ENCODE assay signal across 8 cellular contexts in the genomic region with DNA sequence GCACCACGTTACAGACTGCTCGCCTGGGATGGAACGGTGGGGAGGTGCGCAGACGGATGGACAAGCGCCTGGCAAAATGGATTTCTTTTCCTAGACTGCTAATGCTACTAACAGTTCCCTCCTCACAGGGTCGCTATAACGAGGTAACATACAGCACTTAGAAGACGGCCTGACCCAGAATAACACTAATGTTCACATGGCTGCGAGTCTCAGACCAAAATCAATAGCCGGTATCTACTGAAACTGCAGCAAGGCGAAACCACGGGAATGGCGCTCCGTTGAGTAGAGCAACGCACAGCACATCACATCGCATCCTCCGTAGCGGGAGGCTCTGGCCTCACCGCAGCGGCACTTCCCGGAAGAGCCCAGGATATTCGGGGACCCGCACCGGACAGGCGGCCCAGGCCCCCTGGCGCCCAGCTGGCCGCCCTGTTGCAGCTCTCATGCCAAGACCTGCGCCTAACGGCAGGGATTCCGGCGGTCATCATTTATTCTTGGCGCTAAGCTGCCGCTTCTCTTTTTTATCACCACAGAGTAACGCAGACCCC. TPM values are rescaled to one million over a fixed set of nuclear protein-coding genes. Genes with fewer than 3 reads are reported as not detected.
DNase-seq lines count a peak whose midpoint lies in the region; ATAC-seq and TF ChIP-seq lines count a peak whose summit lies in the region.

No MANE protein-coding gene starts in this region.

- POLR2A ChIA-PET in HEK293T (lab: Yijun Ruan, JAX) = no interaction called here

- peak overlapping the region; percentile 83 to 91 for H3K4me3 Mint-ChIP-seq in activated T-cell treated with anti-CD3 and anti-CD28 coated beads, Interleukin-2, amount 50 U/mL, for 72 hours
- peak overlapping the region; percentile 57 for H3K4me3 Mint-ChIP-seq in neural progenitor cell

- peak overlapping the region; percentile 61 for H3K27ac Mint-ChIP-seq in activated T-cell treated with anti-CD3 and anti-CD28 coated beads, Interleukin-2, amount 50 U/mL, for 72 hours
- no peak overlapping the region for H3K27ac Mint-ChIP-seq in neural progenitor cell

- no peaks in the 10 kb centered on the region for H3K9me3 ChIP-seq in neural progenitor cell (ENCODE audit: low read depth)

- no peaks in the 10 kb centered on the region for H3K36me3 ChIP-seq in neural progenitor cell

- peak; percentile 52 for DNase-seq in AG08395 (ENCODE audit: low spot score)
- peak; percentile 80 for DNase-seq in NCI-H2227 (lab: John Stamatoyannopoulos, UW; ENCODE audit: unreplicated experiment)
- peak; percentile 28 to 44 for DNase-seq in activated T-cell treated with anti-CD3 and anti-CD28 coated beads, Interleukin-2, amount 50 U/mL, for 72 hours
- DNase-seq in fibroblast of pulmonary artery (ENCODE audit: low read depth) = peak; percentile 57
- DNase-seq in neural progenitor cell (ENCODE audit: low spot score) = no peak
- DNase-seq in HEK293T (ENCODE audit: extremely low spot score) = no peak

- no peaks in the 10 kb centered on the region for H3K27me3 ChIP-seq in neural progenitor cell

- no peak overlapping the region for H3K27ac ChIP-seq in neural progenitor cell

- H3K27me3 Mint-ChIP-seq in activated T-cell treated with anti-CD3 and anti-CD28 coated beads, Interleukin-2, amount 50 U/mL, for 72 hours (ENCODE audit: low read depth) = no peaks in the 10 kb centered on the region
- H3K27me3 Mint-ChIP-seq in neural progenitor cell (ENCODE audit: insufficient read depth, low read depth) = no peaks in the 10 kb centered on the region

- peaks cover 53% of the 10 kb centered on the region for H3K4me1 Mint-ChIP-seq in activated T-cell treated with anti-CD3 and anti-CD28 coated beads, Interleukin-2, amount 50 U/mL, for 72 hours (ENCODE audit: low read depth)
- H3K4me1 Mint-ChIP-seq in neural progenitor cell = no peaks in the 10 kb centered on the region

- no peaks in the 10 kb centered on the region for H3K79me2 ChIP-seq in neural progenitor cell (ENCODE audit: low read depth)

- H3K9ac ChIP-seq in neural progenitor cell = no peak overlapping the region

- CTCF ChIA-PET in HEK293T (lab: Yijun Ruan, JAX) = no interaction called here

- peaks cover 1 to 4% of the 10 kb centered on the region in 2 donors for H3K36me3 Mint-ChIP-seq in activated T-cell treated with anti-CD3 and anti-CD28 coated beads, Interleukin-2, amount 50 U/mL, for 72 hours (ENCODE audit: insufficient read depth in 2 of 2)
- H3K36me3 Mint-ChIP-seq in neural progenitor cell = peaks cover 43% of the 10 kb centered on the region

- H3K4me2 ChIP-seq in neural progenitor cell = no peak overlapping the region

- H3K4me1 ChIP-seq in neural progenitor cell = no peaks in the 10 kb centered on the region

- H3F3A ChIP-seq in neural progenitor cell (ENCODE audit: low read depth) = no peaks in the 10 kb centered on the region

- H3K4me3 ChIP-seq in fibroblast of pulmonary artery (replicated peaks; ENCODE audit: low read depth, low read length) = peak overlapping the region; percentile 65
- H3K4me3 ChIP-seq in neural progenitor cell = no peak overlapping the region

- no peaks in the 10 kb centered on the region for H3K9me3 Mint-ChIP-seq in activated T-cell treated with anti-CD3 and anti-CD28 coated beads, Interleukin-2, amount 50 U/mL, for 72 hours
- no peaks in the 10 kb centered on the region for H3K9me3 Mint-ChIP-seq in neural progenitor cell

- H4K20me1 ChIP-seq in neural progenitor cell (ENCODE audit: low read depth) = no peaks in the 10 kb centered on the region

- TF ChIP-seq CTCF in fibroblast of pulmonary artery (IDR thresholded peaks at IDR 0.05; ENCODE audit: low read length, missing control alignments) (peak; percentile 22), neural progenitor cell (IDR thresholded peaks at IDR 0.05) (no peak)

- H2AFZ ChIP-seq in neural progenitor cell (replicated peaks) = no peak overlapping the region

- ATAC-seq in GM18502 (IDR thresholded peaks at IDR 0.05; ENCODE audit: poor library complexity, unreplicated experiment) (peak; percentile 44), HG02884 (IDR thresholded peaks at IDR 0.05; ENCODE audit: unreplicated experiment) (peak; percentile 41)
- peak; percentile 41 to 57 for ATAC-seq in activated T-cell treated with anti-CD3 and anti-CD28 coated beads, Interleukin-2, amount 50 U/mL, for 72 hours (replicated peaks in 1 of 2)

TF ChIP-seq in HEK293T, 16 proteins besides CTCF, POLR2A, EP300 and RAD21:
- TF ChIP-seq, protein P1, sequence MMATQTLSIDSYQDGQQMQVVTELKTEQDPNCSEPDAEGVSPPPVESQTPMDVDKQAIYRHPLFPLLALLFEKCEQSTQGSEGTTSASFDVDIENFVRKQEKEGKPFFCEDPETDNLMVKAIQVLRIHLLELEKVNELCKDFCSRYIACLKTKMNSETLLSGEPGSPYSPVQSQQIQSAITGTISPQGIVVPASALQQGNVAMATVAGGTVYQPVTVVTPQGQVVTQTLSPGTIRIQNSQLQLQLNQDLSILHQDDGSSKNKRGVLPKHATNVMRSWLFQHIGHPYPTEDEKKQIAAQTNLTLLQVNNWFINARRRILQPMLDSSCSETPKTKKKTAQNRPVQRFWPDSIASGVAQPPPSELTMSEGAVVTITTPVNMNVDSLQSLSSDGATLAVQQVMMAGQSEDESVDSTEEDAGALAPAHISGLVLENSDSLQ (IDR thresholded peaks at IDR 0.05) = no peak
- no peak for TF ChIP-seq SUZ12 (IDR thresholded peaks at IDR 0.05)

RNA-seq across cellular contexts. Expression of a gene that starts 46.6 kb away (rescaled TPM):
- 10 to 100 TPM; 70.5 to 74.7 TPM for total RNA-seq in activated T-cell treated with anti-CD3 and anti-CD28 coated beads, Interleukin-2, amount 50 U/mL, for 72 hours
- total RNA-seq in neural progenitor cell (ENCODE audit: low replicate concordance) = 60.2 and 80.5 TPM in 2 replicates

Comparison
In these comparisons a context has a peak if more than half of its experiments do, and no peak if none do; other contexts are left out.
1. DNase-seq: peak in AG08395 (single experiment), NCI-H2227 (single experiment), activated T-cell treated with anti-CD3 and anti-CD28 coated beads, Interleukin-2, amount 50 U/mL, for 72 hours (2 of 2) and fibroblast of pulmonary artery (single experiment); none in neural progenitor cell (single experiment) and HEK293T (single experiment).
2. Peak in every context shown above with its lines, with median percentiles within 50 percentile points of each other: ATAC-seq.